In the genomic region with DNA sequence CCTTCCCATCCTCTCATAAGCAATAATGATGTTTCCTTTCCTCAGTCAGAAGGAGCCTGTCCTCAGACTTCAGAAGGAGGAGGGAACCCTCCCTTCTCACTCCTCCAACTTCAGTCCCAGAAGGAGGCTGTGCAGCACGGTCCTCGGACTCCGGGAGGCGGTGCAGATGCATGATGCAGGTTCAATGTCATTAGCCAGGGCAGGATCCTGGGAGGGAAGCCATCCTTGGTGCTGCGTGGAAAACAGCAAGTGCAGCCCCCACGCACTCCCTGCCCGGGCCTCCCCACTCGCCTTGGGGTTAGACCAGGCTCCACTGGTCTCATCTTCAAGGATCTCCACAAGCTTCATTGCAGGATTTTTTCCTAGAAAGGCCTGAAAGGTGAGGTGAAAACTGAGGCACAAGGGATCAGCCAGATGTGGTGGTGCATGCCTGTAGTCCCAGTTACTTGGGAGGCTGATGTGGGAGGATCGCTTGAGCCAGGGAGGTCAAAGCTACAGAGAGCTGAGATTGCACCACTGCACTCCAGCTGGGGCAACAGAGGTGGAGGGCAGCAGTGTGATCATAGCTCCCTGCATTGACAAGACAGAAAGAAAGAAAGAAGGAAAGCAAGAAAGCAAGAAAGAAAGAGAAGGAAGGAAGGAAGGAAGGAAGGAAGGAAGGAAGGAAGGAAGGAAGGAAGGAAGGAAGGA, we compare ENCODE assay signal across 1 cellular context.
TF ChIP-seq lines count a peak whose summit lies in the region.

No MANE protein-coding gene starts in this region.

TF ChIP-seq in GM23338, 12 proteins besides CTCF, POLR2A, EP300 and RAD21 (continued from another document):
- TF ChIP-seq, protein P1, sequence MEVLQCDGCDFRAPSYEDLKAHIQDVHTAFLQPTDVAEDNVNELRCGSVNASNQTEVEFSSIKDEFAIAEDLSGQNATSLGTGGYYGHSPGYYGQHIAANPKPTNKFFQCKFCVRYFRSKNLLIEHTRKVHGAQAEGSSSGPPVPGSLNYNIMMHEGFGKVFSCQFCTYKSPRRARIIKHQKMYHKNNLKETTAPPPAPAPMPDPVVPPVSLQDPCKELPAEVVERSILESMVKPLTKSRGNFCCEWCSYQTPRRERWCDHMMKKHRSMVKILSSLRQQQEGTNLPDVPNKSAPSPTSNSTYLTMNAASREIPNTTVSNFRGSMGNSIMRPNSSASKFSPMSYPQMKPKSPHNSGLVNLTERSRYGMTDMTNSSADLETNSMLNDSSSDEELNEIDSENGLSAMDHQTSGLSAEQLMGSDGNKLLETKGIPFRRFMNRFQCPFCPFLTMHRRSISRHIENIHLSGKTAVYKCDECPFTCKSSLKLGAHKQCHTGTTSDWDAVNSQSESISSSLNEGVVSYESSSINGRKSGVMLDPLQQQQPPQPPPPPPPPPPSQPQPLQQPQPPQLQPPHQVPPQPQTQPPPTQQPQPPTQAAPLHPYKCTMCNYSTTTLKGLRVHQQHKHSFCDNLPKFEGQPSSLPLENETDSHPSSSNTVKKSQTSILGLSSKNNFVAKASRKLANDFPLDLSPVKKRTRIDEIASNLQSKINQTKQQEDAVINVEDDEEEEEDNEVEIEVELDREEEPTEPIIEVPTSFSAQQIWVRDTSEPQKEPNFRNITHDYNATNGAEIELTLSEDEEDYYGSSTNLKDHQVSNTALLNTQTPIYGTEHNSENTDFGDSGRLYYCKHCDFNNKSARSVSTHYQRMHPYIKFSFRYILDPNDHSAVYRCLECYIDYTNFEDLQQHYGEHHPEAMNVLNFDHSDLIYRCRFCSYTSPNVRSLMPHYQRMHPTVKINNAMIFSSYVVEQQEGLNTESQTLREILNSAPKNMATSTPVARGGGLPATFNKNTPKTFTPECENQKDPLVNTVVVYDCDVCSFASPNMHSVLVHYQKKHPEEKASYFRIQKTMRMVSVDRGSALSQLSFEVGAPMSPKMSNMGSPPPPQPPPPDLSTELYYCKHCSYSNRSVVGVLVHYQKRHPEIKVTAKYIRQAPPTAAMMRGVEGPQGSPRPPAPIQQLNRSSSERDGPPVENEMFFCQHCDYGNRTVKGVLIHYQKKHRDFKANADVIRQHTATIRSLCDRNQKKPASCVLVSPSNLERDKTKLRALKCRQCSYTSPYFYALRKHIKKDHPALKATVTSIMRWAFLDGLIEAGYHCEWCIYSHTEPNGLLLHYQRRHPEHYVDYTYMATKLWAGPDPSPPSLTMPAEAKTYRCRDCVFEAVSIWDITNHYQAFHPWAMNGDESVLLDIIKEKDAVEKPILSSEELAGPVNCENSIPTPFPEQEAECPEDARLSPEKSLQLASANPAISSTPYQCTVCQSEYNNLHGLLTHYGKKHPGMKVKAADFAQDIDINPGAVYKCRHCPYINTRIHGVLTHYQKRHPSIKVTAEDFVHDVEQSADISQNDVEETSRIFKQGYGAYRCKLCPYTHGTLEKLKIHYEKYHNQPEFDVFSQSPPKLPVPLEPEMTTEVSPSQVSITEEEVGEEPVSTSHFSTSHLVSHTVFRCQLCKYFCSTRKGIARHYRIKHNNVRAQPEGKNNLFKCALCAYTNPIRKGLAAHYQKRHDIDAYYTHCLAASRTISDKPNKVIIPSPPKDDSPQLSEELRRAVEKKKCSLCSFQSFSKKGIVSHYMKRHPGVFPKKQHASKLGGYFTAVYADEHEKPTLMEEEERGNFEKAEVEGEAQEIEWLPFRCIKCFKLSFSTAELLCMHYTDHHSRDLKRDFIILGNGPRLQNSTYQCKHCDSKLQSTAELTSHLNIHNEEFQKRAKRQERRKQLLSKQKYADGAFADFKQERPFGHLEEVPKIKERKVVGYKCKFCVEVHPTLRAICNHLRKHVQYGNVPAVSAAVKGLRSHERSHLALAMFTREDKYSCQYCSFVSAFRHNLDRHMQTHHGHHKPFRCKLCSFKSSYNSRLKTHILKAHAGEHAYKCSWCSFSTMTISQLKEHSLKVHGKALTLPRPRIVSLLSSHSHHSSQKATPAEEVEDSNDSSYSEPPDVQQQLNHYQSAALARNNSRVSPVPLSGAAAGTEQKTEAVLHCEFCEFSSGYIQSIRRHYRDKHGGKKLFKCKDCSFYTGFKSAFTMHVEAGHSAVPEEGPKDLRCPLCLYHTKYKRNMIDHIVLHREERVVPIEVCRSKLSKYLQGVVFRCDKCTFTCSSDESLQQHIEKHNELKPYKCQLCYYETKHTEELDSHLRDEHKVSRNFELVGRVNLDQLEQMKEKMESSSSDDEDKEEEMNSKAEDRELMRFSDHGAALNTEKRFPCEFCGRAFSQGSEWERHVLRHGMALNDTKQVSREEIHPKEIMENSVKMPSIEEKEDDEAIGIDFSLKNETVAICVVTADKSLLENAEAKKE (CRISPR knock-in tag; IDR thresholded peaks at IDR 0.05): no peak
- no peak for TF ChIP-seq ZNF114 (CRISPR knock-in tag; IDR thresholded peaks at IDR 0.05)
- TF ChIP-seq EZH2phosphoT487 (IDR thresholded peaks at IDR 0.05; ENCODE audit: unreplicated experiment): no peak
- no peak for TF ChIP-seq EZH2 (IDR thresholded peaks at IDR 0.05; ENCODE audit: low read depth, unreplicated experiment)
- no peak for TF ChIP-seq CREB1 (CRISPR knock-in tag; IDR thresholded peaks at IDR 0.05; ENCODE audit: low read depth)
- no peak for TF ChIP-seq NANOG (IDR thresholded peaks at IDR 0.05; ENCODE audit: borderline replicate concordance)
- no peak for TF ChIP-seq ZNF331 (CRISPR knock-in tag; IDR thresholded peaks at IDR 0.05; ENCODE audit: low read depth)
- TF ChIP-seq, protein P2, sequence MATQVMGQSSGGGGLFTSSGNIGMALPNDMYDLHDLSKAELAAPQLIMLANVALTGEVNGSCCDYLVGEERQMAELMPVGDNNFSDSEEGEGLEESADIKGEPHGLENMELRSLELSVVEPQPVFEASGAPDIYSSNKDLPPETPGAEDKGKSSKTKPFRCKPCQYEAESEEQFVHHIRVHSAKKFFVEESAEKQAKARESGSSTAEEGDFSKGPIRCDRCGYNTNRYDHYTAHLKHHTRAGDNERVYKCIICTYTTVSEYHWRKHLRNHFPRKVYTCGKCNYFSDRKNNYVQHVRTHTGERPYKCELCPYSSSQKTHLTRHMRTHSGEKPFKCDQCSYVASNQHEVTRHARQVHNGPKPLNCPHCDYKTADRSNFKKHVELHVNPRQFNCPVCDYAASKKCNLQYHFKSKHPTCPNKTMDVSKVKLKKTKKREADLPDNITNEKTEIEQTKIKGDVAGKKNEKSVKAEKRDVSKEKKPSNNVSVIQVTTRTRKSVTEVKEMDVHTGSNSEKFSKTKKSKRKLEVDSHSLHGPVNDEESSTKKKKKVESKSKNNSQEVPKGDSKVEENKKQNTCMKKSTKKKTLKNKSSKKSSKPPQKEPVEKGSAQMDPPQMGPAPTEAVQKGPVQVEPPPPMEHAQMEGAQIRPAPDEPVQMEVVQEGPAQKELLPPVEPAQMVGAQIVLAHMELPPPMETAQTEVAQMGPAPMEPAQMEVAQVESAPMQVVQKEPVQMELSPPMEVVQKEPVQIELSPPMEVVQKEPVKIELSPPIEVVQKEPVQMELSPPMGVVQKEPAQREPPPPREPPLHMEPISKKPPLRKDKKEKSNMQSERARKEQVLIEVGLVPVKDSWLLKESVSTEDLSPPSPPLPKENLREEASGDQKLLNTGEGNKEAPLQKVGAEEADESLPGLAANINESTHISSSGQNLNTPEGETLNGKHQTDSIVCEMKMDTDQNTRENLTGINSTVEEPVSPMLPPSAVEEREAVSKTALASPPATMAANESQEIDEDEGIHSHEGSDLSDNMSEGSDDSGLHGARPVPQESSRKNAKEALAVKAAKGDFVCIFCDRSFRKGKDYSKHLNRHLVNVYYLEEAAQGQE (IDR thresholded peaks at IDR 0.05; ENCODE audit: unreplicated experiment): no peak
- no peak for TF ChIP-seq POLR2AphosphoS5 (IDR thresholded peaks at IDR 0.05; ENCODE audit: low read depth)
- TF ChIP-seq, protein P3, sequence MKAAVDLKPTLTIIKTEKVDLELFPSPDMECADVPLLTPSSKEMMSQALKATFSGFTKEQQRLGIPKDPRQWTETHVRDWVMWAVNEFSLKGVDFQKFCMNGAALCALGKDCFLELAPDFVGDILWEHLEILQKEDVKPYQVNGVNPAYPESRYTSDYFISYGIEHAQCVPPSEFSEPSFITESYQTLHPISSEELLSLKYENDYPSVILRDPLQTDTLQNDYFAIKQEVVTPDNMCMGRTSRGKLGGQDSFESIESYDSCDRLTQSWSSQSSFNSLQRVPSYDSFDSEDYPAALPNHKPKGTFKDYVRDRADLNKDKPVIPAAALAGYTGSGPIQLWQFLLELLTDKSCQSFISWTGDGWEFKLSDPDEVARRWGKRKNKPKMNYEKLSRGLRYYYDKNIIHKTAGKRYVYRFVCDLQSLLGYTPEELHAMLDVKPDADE (IDR thresholded peaks at IDR 0.05): no peak
